8 cellular contexts compared by ENCODE assay signal in the genomic region with DNA sequence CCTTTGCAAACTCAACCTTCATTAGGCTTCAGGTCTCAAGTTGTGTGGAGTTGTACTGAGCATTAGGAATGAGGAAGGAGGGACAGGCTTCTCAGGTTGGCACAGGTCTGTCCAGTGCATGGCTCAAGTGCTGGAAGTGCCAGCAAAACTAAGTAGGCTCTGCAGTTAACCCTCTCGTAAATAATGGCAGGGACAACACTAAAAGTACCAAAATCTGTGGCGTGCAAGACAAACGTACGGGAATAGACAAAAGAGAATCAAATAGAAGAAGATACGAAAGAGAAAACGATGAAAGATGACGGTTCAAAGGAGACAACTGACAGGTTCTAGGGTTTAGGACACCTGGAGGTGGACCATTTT. TPM values are rescaled to one million over a fixed set of nuclear protein-coding genes. Genes with fewer than 3 reads are reported as not detected.
DNase-seq lines count a peak whose midpoint lies in the region; ATAC-seq and TF ChIP-seq lines count a peak whose summit lies in the region.

No MANE protein-coding gene starts in this region.

- peaks cover 35% of the 10 kb centered on the region for H3K36me3 Mint-ChIP-seq in Calu3 (ENCODE audit: insufficient read depth, unreplicated experiment)
- peaks cover 17 to 21% of the 10 kb centered on the region in 2 donors for H3K36me3 Mint-ChIP-seq in activated naive CD4-positive, alpha-beta T cell treated with anti-CD3 and anti-CD28 coated beads, Interleukin-2, amount 50 U/mL, for 72 hours

- no peaks in the 10 kb centered on the region for H3K27me3 ChIP-seq in skeletal muscle tissue (ENCODE audit: control insufficient read depth in 3 of 3, insufficient read depth in 3 of 3, low read length in 3 of 3)

- H3K36me3 ChIP-seq in skeletal muscle tissue (ENCODE audit: control insufficient read depth in 3 of 3, insufficient read depth in 3 of 3, low read length in 3 of 3) = peaks cover 0 to 4% (median 2%) of the 10 kb centered on the region in 3 donors

- peaks cover 17% of the 10 kb centered on the region for H3K4me1 Mint-ChIP-seq in Calu3 (ENCODE audit: low read depth, unreplicated experiment)

- H3K27ac Mint-ChIP-seq in Calu3 (ENCODE audit: unreplicated experiment) = peak overlapping the region; percentile 53
- peak overlapping the region; percentile 96 to 97 for H3K27ac Mint-ChIP-seq in activated naive CD4-positive, alpha-beta T cell treated with anti-CD3 and anti-CD28 coated beads, Interleukin-2, amount 50 U/mL, for 72 hours

- no peaks in the 10 kb centered on the region for H3K27me3 Mint-ChIP-seq in Calu3 (ENCODE audit: unreplicated experiment)

- peak overlapping the region; percentile 77 for H3K4me3 Mint-ChIP-seq in Calu3 (ENCODE audit: low read depth, unreplicated experiment)

- peak overlapping the region; percentile 96 for H3K27ac ChIP-seq in skeletal muscle tissue (ENCODE audit: low read depth, low read length)

- DNase-seq in Calu3 (no peak), hepatic stellate cell (ENCODE audit: low spot score) (peak; percentile 17), HuH-7 (ENCODE audit: low spot score) (no peak), NCI-H1048 (lab: John Stamatoyannopoulos, UW) (no peak)
- no peak for DNase-seq in activated naive CD4-positive, alpha-beta T cell treated with anti-CD3 and anti-CD28 coated beads, Interleukin-2, amount 50 U/mL, for 72 hours (ENCODE audit: low spot score in 2 of 2)

- H3K9ac ChIP-seq in skeletal muscle tissue (ENCODE audit: low read depth in 1 of 3, low read length in 3 of 3) = peak overlapping the region; percentile 97 to 100 (median 99)

- intact Hi-C loops in Calu3 (cut with micrococcal nuclease; ENCODE audit: unreplicated experiment) = no loop called here

- no TSS peak for BruUV-seq in Calu3 (replicated peaks; lab: Mats Ljungman, UMichigan)

- CTCF ChIA-PET in Calu3 (lab: Charles Lee) = interaction anchor here (1.0 to 1.6 kb wide), 2 partner anchors 56 to 199 kb away, joined by 3 to 6 read pairs; a partner anchor contains a TSS

- H3K4me1 ChIP-seq in skeletal muscle tissue (ENCODE audit: control insufficient read depth in 3 of 3, insufficient read depth in 3 of 3, low read length in 3 of 3) = peaks cover 9 to 16% (median 10%) of the 10 kb centered on the region in 3 donors

- H3K9me3 ChIP-seq in skeletal muscle tissue (ENCODE audit: control insufficient read depth in 3 of 3, low read length in 3 of 3) = no peaks in the 10 kb centered on the region

- no peak for TF ChIP-seq CTCF in Calu3 (IDR thresholded peaks at IDR 0.05; ENCODE audit: unreplicated experiment)

- H3K9me3 Mint-ChIP-seq in Calu3 (ENCODE audit: low read depth, unreplicated experiment) = no peaks in the 10 kb centered on the region
- H3K9me3 Mint-ChIP-seq in activated naive CD4-positive, alpha-beta T cell treated with anti-CD3 and anti-CD28 coated beads, Interleukin-2, amount 50 U/mL, for 72 hours = no peaks in the 10 kb centered on the region

- ATAC-seq in HG02588 (IDR thresholded peaks at IDR 0.05; ENCODE audit: unreplicated experiment) (peak; percentile 4), GM18861 (IDR thresholded peaks at IDR 0.05; ENCODE audit: unreplicated experiment) (no peak)
- peak in 1 of 2 donors; percentile 3 for ATAC-seq in activated naive CD4-positive, alpha-beta T cell treated with anti-CD3 and anti-CD28 coated beads, Interleukin-2, amount 50 U/mL, for 72 hours

- H3K4me3 ChIP-seq in skeletal muscle tissue (ENCODE audit: low read length in 3 of 3) = peak overlapping the region; percentile 99 to 100 (median 100)

RNA-seq across cellular contexts. Expression of a gene that starts 0.6 kb away (rescaled TPM):
- 19.0 and 19.8 TPM in 2 replicates for total RNA-seq in Calu3 (2022)
- 10 to 100 TPM; 21.5 to 29.4 TPM for total RNA-seq in activated naive CD4-positive, alpha-beta T cell treated with anti-CD3 and anti-CD28 coated beads, Interleukin-2, amount 50 U/mL, for 72 hours
- 18.3 TPM for total RNA-seq in skeletal muscle tissue

RNA-seq across cellular contexts. Expression of a gene that starts 5.5 kb away (rescaled TPM):
- 93.1 and 93.5 TPM in 2 replicates for total RNA-seq in Calu3 (2022)
- total RNA-seq in activated naive CD4-positive, alpha-beta T cell treated with anti-CD3 and anti-CD28 coated beads, Interleukin-2, amount 50 U/mL, for 72 hours = 100 to 1,000 TPM; 114 to 122 TPM
- total RNA-seq in skeletal muscle tissue = 20.4 TPM

RNA-seq across cellular contexts. Expression of a gene that starts 55.4 kb away (rescaled TPM):
- total RNA-seq in Calu3 (2022) = 15.5 and 20.1 TPM in 2 replicates
- total RNA-seq in activated naive CD4-positive, alpha-beta T cell treated with anti-CD3 and anti-CD28 coated beads, Interleukin-2, amount 50 U/mL, for 72 hours = 10 to 100 TPM; 25.0 to 49.0 TPM
- 29.2 TPM for total RNA-seq in skeletal muscle tissue
